ENCODE assay signal across 8 cellular contexts in the genomic region with DNA sequence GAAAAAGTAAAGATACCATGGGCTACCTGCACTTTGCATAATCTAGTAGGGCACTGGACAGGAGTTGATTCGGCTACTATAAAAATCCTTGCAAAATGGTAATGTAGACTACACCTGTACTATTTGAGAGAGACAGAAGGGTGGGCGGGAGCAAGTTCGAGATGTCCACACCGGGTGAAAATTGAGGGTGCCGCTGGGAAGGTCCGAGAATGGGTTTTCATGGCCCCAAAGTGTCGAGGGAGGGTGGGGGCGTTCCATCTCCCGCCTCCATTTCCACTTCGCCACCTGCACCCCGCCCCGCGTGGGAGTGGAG. TPM values are rescaled to one million over a fixed set of nuclear protein-coding genes. Genes with fewer than 3 reads are reported as not detected.
DNase-seq lines count a peak whose midpoint lies in the region; ATAC-seq, FAIRE-seq and TF ChIP-seq lines count a peak whose summit lies in the region.

No MANE protein-coding gene starts in this region.

- no peak for TF ChIP-seq CTCF in DND-41 (IDR thresholded peaks at IDR 0.05; ENCODE audit: borderline replicate concordance, extremely low read depth, low read length, poor library complexity, severe bottlenecking)
- no peak for TF ChIP-seq CTCF in adrenal gland (IDR thresholded peaks at IDR 0.05)
- no peak for TF ChIP-seq CTCF in right lobe of liver (IDR thresholded peaks at IDR 0.05)
- TF ChIP-seq CTCF in upper lobe of right lung (IDR thresholded peaks at IDR 0.05), result no peak

- peaks cover under 1% of the 10 kb centered on the region for H3K36me3 ChIP-seq in DND-41 (ENCODE audit: insufficient read depth, low read length)
- H3K36me3 ChIP-seq in adrenal gland (replicated peaks in 1 of 2), result no peaks in the 10 kb centered on the region
- no peaks in the 10 kb centered on the region for H3K36me3 ChIP-seq in right lobe of liver
- H3K36me3 ChIP-seq in upper lobe of right lung, result no peaks in the 10 kb centered on the region

- ATAC-seq in DND-41 (ENCODE audit: insufficient read depth, low read depth) (no peak), HG03095 (IDR thresholded peaks at IDR 0.05; ENCODE audit: unreplicated experiment) (peak; percentile 28), right lobe of liver (peak in 1 of 4 donors; percentile 2), upper lobe of right lung (no peak)

- FAIRE-seq in GM12892 (lab: Jason Lieb, UNC), result no peak

- DNase-seq in DND-41 (no peak), adrenal gland (peak in 1 of 7 donors; percentile 54), right lobe of liver (no peak), upper lobe of right lung (no peak), GM12892 (ENCODE audit: insufficient read length) (no peak), amniotic stem cell (lab: John Stamatoyannopoulos, UW) (no peak), AG08395 (ENCODE audit: low spot score) (no peak)

- H3K27ac ChIP-seq in DND-41 (ENCODE audit: low read length) (peak overlapping the region; percentile 88), adrenal gland (peak overlapping the region in 4 of 5 donors; percentile 91 to 98 (median 94)), right lobe of liver (peak overlapping the region; percentile 88 to 95 (median 92)), upper lobe of right lung (peak overlapping the region; percentile 93)

- peaks cover 51% of the 10 kb centered on the region for H3K79me2 ChIP-seq in DND-41 (ENCODE audit: insufficient read depth, low read length)

- H3K9me3 ChIP-seq in DND-41 (ENCODE audit: insufficient read depth, low read length, severe bottlenecking) (no peaks in the 10 kb centered on the region), adrenal gland (replicated peaks in 1 of 3) (no peaks in the 10 kb centered on the region), right lobe of liver (no peaks in the 10 kb centered on the region), upper lobe of right lung (no peaks in the 10 kb centered on the region)

- peak overlapping the region; percentile 94 for H3K4me2 ChIP-seq in DND-41 (ENCODE audit: insufficient read depth, low read length)

- no peaks in the 10 kb centered on the region; the same call in 1 of the 2 replicates for H4K20me1 ChIP-seq in DND-41 (ENCODE audit: insufficient read depth, low read length)

- 0 to 1% (median 0%) methylated on average over 11 to 13 of the region's 13 CpGs for WGBS in adrenal gland, 4 donors
- 0% methylated on average over 7 of the region's 13 CpGs for WGBS in right lobe of liver (ENCODE audit: insufficient coverage, low coverage, low lambda C conversion rate, missing lambda C conversion rate)

- H3K4me1 ChIP-seq in DND-41 (ENCODE audit: insufficient read depth, low read length) (peaks cover 26% of the 10 kb centered on the region), adrenal gland (replicated peaks in 1 of 2) (peaks cover 9 to 13% of the 10 kb centered on the region in 2 donors), right lobe of liver (peaks cover 0 to 5% (median 0%) of the 10 kb centered on the region in 4 donors), upper lobe of right lung (peaks cover 10% of the 10 kb centered on the region)

- TF ChIP-seq POLR2A in adrenal gland (IDR thresholded peaks at IDR 0.05), result no peak
- no peak for TF ChIP-seq POLR2A in right lobe of liver (IDR thresholded peaks at IDR 0.05)
- no peak for TF ChIP-seq POLR2A in GM12892 (IDR thresholded peaks at IDR 0.05; ENCODE audit: low read depth, low read length)

- H3K27me3 ChIP-seq in DND-41 (ENCODE audit: insufficient read depth, low read length, poor library complexity) (no peaks in the 10 kb centered on the region), adrenal gland (no peaks in the 10 kb centered on the region), right lobe of liver (no peaks in the 10 kb centered on the region), upper lobe of right lung (no peaks in the 10 kb centered on the region)

- H3K4me3 ChIP-seq in DND-41 (ENCODE audit: low read depth in 1 of 2, low read length in 2 of 2), result peak overlapping the region; percentile 79 to 83
- H3K4me3 ChIP-seq in adrenal gland, result peak overlapping the region; percentile 81 to 98 (median 92)
- H3K4me3 ChIP-seq in right lobe of liver, result peak overlapping the region; percentile 87 to 94 (median 91)
- peak overlapping the region; percentile 97 for H3K4me3 ChIP-seq in upper lobe of right lung

- H3K9ac ChIP-seq in DND-41 (ENCODE audit: low read depth, low read length), result peak overlapping the region; percentile 95

- intact Hi-C loops in adrenal gland (cut with DNase I), result no loop called here
- intact Hi-C loops in right lobe of liver (cut with DNase I), result no loop called here
- intact Hi-C loops in upper lobe of right lung (cut with DNase I), result no loop called here

- H2AFZ ChIP-seq in DND-41 (ENCODE audit: low read depth, low read length), result peak overlapping the region; percentile 95

RNA-seq across cellular contexts. Expression of gene SNX6, which starts 0.6 kb away (rescaled TPM):
- total RNA-seq in adrenal gland (100 to 1,000 TPM in 2 of 8 donors, 10 to 100 TPM in 6; 56.7 to 205 (median 83.7) TPM), right lobe of liver (10 to 100 TPM; 16.4 to 49.7 (median 31.5) TPM), upper lobe of right lung (64.9 TPM)
- 100 to 1,000 TPM in 1 of 3 donors, 10 to 100 TPM in 2; 16.6 to 101 (median 26.7) TPM for polyA plus RNA-seq in adrenal gland
- 55.5 TPM for polyA plus RNA-seq in GM12892 (2012; ENCODE audit: missing spikeins)
